Comparison of ENCODE assay signal across 8 cellular contexts in genomic region chr10:69348824-69349541, GRCh38.
DNase-seq lines count a peak whose midpoint lies in the region; ATAC-seq and TF ChIP-seq lines count a peak whose summit lies in the region.

No MANE protein-coding gene starts in this region.

- H3K4me3 ChIP-seq in heart right ventricle (no peak overlapping the region), subcutaneous abdominal adipose tissue (ENCODE audit: low read depth in 1 of 5, low read length in 5 of 5) (peak overlapping the region in 1 of 5 donors; percentile 21)

- DNase-seq in EH (ENCODE audit: low read depth) (peak; percentile 91), NCI-H146 (lab: John Stamatoyannopoulos, UW) (peak; percentile 84), heart right ventricle (peak in 1 of 2 donors; percentile 20)
- no peak for DNase-seq in activated T-helper 1 cell treated with anti-CD3 and anti-CD28 coated beads, Interleukin-12 subunit alpha, Interleukin-12 subunit beta, Interleukin-2, Interleukin-4 antibody, amounts not matched to agents 30 ng/mL and 10 ng/mL and 1 ng/mL, durations not matched to agents 14 hours and 24 hours and 36 hours (ENCODE audit: low spot score)

- peak in 5 of 8 donors; percentile 29 to 68 (median 50) for ATAC-seq in heart right ventricle
- no peak for ATAC-seq in GM19455 (IDR thresholded peaks at IDR 0.05; ENCODE audit: unreplicated experiment)
- no peak for ATAC-seq in HG02884 (IDR thresholded peaks at IDR 0.05; ENCODE audit: unreplicated experiment)
- no peak for ATAC-seq in GM19328 (IDR thresholded peaks at IDR 0.05; ENCODE audit: unreplicated experiment)

- H3K27me3 ChIP-seq in heart right ventricle (no peaks in the 10 kb centered on the region), subcutaneous abdominal adipose tissue (ENCODE audit: control insufficient read depth in 5 of 5, insufficient read depth in 4 of 5, low read length in 5 of 5) (no peaks in the 10 kb centered on the region)

- H3K27ac Mint-ChIP-seq in activated T-helper 1 cell treated with anti-CD3 and anti-CD28 coated beads, Interleukin-12 subunit alpha, Interleukin-12 subunit beta, Interleukin-2, Interleukin-4 antibody, amounts not matched to agents 30 ng/mL and 10 ng/mL and 1 ng/mL, durations not matched to agents 14 hours and 24 hours and 36 hours, result peak overlapping the region; percentile 78

- WGBS in heart right ventricle, 2 donors, result 50 to 61% methylated on average over 10 of the region's 10 CpGs

- TF ChIP-seq CTCF in heart right ventricle (IDR thresholded peaks at IDR 0.05), result no peak

- H3K9me3 ChIP-seq in heart right ventricle (peaks cover 0 to 2% (median 0%) of the 10 kb centered on the region in 11 donors), subcutaneous abdominal adipose tissue (ENCODE audit: control insufficient read depth in 5 of 5, low read length in 5 of 5) (no peaks in the 10 kb centered on the region)

- no peaks in the 10 kb centered on the region for H3K27me3 Mint-ChIP-seq in activated T-helper 1 cell treated with anti-CD3 and anti-CD28 coated beads, Interleukin-12 subunit alpha, Interleukin-12 subunit beta, Interleukin-2, Interleukin-4 antibody, amounts not matched to agents 30 ng/mL and 10 ng/mL and 1 ng/mL, durations not matched to agents 14 hours and 24 hours and 36 hours (ENCODE audit: insufficient read depth)

- peak overlapping the region in 2 of 5 donors; percentile 7 to 31 for H3K9ac ChIP-seq in subcutaneous abdominal adipose tissue (ENCODE audit: low read length in 5 of 5)

- no peaks in the 10 kb centered on the region for H3K9me3 Mint-ChIP-seq in activated T-helper 1 cell treated with anti-CD3 and anti-CD28 coated beads, Interleukin-12 subunit alpha, Interleukin-12 subunit beta, Interleukin-2, Interleukin-4 antibody, amounts not matched to agents 30 ng/mL and 10 ng/mL and 1 ng/mL, durations not matched to agents 14 hours and 24 hours and 36 hours

- peaks cover 16 to 80% (median 53%) of the 10 kb centered on the region in 9 donors for H3K4me1 ChIP-seq in heart right ventricle
- H3K4me1 ChIP-seq in subcutaneous abdominal adipose tissue (ENCODE audit: control insufficient read depth in 5 of 5, insufficient read depth in 5 of 5, low read length in 5 of 5), result peaks cover 16 to 55% (median 52%) of the 10 kb centered on the region in 5 donors

- peak overlapping the region; percentile 19 for H3K4me3 Mint-ChIP-seq in activated T-helper 1 cell treated with anti-CD3 and anti-CD28 coated beads, Interleukin-12 subunit alpha, Interleukin-12 subunit beta, Interleukin-2, Interleukin-4 antibody, amounts not matched to agents 30 ng/mL and 10 ng/mL and 1 ng/mL, durations not matched to agents 14 hours and 24 hours and 36 hours

- H3K36me3 Mint-ChIP-seq in activated T-helper 1 cell treated with anti-CD3 and anti-CD28 coated beads, Interleukin-12 subunit alpha, Interleukin-12 subunit beta, Interleukin-2, Interleukin-4 antibody, amounts not matched to agents 30 ng/mL and 10 ng/mL and 1 ng/mL, durations not matched to agents 14 hours and 24 hours and 36 hours (ENCODE audit: low read depth), result peaks cover 57% of the 10 kb centered on the region

- H3K36me3 ChIP-seq in heart right ventricle (peaks cover 0 to 58% (median 4%) of the 10 kb centered on the region in 9 donors), subcutaneous abdominal adipose tissue (ENCODE audit: control insufficient read depth in 5 of 5, insufficient read depth in 5 of 5, low read length in 5 of 5) (peaks cover 0 to 20% (median 11%) of the 10 kb centered on the region in 5 donors)

- peaks cover 72% of the 10 kb centered on the region for H3K4me1 Mint-ChIP-seq in activated T-helper 1 cell treated with anti-CD3 and anti-CD28 coated beads, Interleukin-12 subunit alpha, Interleukin-12 subunit beta, Interleukin-2, Interleukin-4 antibody, amounts not matched to agents 30 ng/mL and 10 ng/mL and 1 ng/mL, durations not matched to agents 14 hours and 24 hours and 36 hours (ENCODE audit: low read depth)

- H3K27ac ChIP-seq in heart right ventricle (peak overlapping the region in 8 of 10 donors; percentile 13 to 74 (median 39)), subcutaneous abdominal adipose tissue (ENCODE audit: low read depth, low read length) (peak overlapping the region; percentile 73)

- intact Hi-C loops in activated T-helper 1 cell treated with anti-CD3 and anti-CD28 coated beads, Interleukin-12 subunit alpha, Interleukin-12 subunit beta, Interleukin-2, Interleukin-4 antibody, amounts not matched to agents 30 ng/mL and 10 ng/mL and 1 ng/mL, durations not matched to agents 14 hours and 24 hours and 36 hours (cut with micrococcal nuclease), result loop anchor here (5.0 kb wide), 1 partner anchor 43 kb away; no protein-coding TSS in a partner anchor
- intact Hi-C loops in heart right ventricle (cut with DNase I), result no loop called here

Comparison
In these comparisons a context has a peak if more than half of its experiments do, and no peak if none do; other contexts are left out.
1. ATAC-seq: peak in heart right ventricle (5 of 8); none in GM19455 (single experiment), HG02884 (single experiment) and GM19328 (single experiment).